Comparison of ENCODE assay signal across 8 cellular contexts in the genomic region with DNA sequence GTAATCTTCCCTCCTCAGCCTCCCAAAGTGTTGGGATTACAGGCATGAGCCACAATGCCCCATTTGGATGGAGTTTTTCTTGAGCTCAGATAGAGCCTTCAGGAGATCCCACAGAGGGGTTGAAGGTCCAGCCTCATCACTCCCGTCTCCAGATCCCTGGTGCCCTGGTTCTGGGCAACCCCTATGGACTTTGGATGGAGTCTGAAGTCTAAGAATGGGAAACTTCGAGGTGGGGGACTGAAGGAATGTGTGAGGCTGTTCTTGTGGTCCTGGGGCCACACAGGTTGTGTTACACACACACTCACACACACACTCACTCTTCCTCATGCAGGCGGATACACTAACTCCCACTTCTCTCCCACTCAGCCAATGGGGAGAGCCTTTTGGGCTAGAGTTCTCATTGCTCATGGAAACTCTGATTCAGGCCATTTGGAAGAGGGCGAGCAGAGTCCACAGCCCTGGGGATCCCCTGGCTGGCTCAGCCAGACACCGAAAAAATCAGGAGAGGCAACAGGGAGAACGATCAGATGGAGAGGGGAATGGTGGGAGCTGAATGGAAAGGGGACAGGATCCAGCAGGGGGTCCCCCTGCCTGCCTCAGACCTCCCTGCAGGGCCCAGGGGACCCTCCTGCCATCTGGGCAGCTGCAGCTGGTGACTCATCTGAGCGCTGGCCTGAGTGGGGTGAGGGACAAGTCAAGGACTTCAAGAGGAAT. TPM values are rescaled to one million over a fixed set of nuclear protein-coding genes. Genes with fewer than 3 reads are reported as not detected.
A peak's percentile ranks its signal among the peaks of the same experiment; 100 is the strongest.
DNase-seq lines count a peak whose midpoint lies in the region; ATAC-seq and TF ChIP-seq lines count a peak whose summit lies in the region.

No MANE protein-coding gene starts in this region.

- H3K9me3 Mint-ChIP-seq in Caco-2 (ENCODE audit: unreplicated experiment) = no peaks in the 10 kb centered on the region

- peaks cover 6% of the 10 kb centered on the region for H3K4me1 Mint-ChIP-seq in Caco-2 (ENCODE audit: low read depth, unreplicated experiment)

- H3K4me1 ChIP-seq in esophagus squamous epithelium (peaks cover 31 to 95% (median 71%) of the 10 kb centered on the region in 3 donors), Caco-2 (peaks cover 17% of the 10 kb centered on the region)

- TF ChIP-seq CTCF in esophagus squamous epithelium (IDR thresholded peaks at IDR 0.05) = no peak
- TF ChIP-seq CTCF in Caco-2 (IDR thresholded peaks at IDR 0.05; ENCODE audit: insufficient read depth in 1 of 2, low read depth in 1 of 2, low read length in 1 of 2, severe bottlenecking in 1 of 2, unreplicated experiment in 1 of 2) = no peak

- intact Hi-C loops in esophagus squamous epithelium (cut with DNase I) = no loop called here
- intact Hi-C loops in Caco-2 (cut with micrococcal nuclease; ENCODE audit: unreplicated experiment) = no loop called here

- H3K36me3 Mint-ChIP-seq in Caco-2 (ENCODE audit: insufficient read depth, unreplicated experiment) = no peaks in the 10 kb centered on the region

- H3K9me3 ChIP-seq in esophagus squamous epithelium (no peaks in the 10 kb centered on the region), Caco-2 (no peaks in the 10 kb centered on the region)

- H3K36me3 ChIP-seq in esophagus squamous epithelium (peaks cover 9 to 55% (median 10%) of the 10 kb centered on the region in 3 donors), Caco-2 (ENCODE audit: control insufficient read depth, insufficient read depth, low read length) (no peaks in the 10 kb centered on the region)

- no peak overlapping the region for H3K27ac Mint-ChIP-seq in Caco-2 (ENCODE audit: unreplicated experiment)

- H3K27me3 Mint-ChIP-seq in Caco-2 (ENCODE audit: insufficient read depth, unreplicated experiment) = no peaks in the 10 kb centered on the region

- POLR2A ChIA-PET in Caco-2 (lab: Charles Lee) = no interaction called here

- H3K4me3 ChIP-seq in esophagus squamous epithelium = no peak overlapping the region
- no peak overlapping the region for H3K4me3 ChIP-seq in Caco-2 (ENCODE audit: low read depth, low read length)

- H3K27me3 ChIP-seq in esophagus squamous epithelium (no peaks in the 10 kb centered on the region), Caco-2 (replicated peaks; ENCODE audit: control insufficient read depth, insufficient read depth, low read length) (no peaks in the 10 kb centered on the region)

- WGBS in esophagus squamous epithelium, 2 donors = 44 to 69% methylated on average over 4 to 7 of the region's 7 CpGs

- DNase-seq in AG08395 (ENCODE audit: low spot score) = peak; percentile 90
- DNase-seq in M059J (ENCODE audit: low read depth) = peak; percentile 56
- DNase-seq in esophagus squamous epithelium (lab: John Stamatoyannopoulos, UW) = no peak
- DNase-seq in non-pigmented ciliary epithelial cell (ENCODE audit: low read depth) = peak; percentile 83
- no peak for DNase-seq in Caco-2
- no peak for DNase-seq in epidermal melanocyte (ENCODE audit: insufficient read length, low spot score)

- CTCF ChIA-PET in Caco-2 (lab: Charles Lee) = interaction anchor here (0.7 to 0.8 kb wide), 2 partner anchors 24 to 1503 kb away, joined by 3 read pairs; no protein-coding TSS in a partner anchor

- BruUV-seq in Caco-2 (replicated peaks; lab: Mats Ljungman, UMichigan) = no TSS peak

- no peak for ATAC-seq in GM21367 (IDR thresholded peaks at IDR 0.05; ENCODE audit: unreplicated experiment)
- ATAC-seq in HG03280 (IDR thresholded peaks at IDR 0.05; ENCODE audit: unreplicated experiment) = no peak

- H3K4me3 Mint-ChIP-seq in Caco-2 (ENCODE audit: unreplicated experiment) = no peak overlapping the region

- no peak for TF ChIP-seq POLR2A in esophagus squamous epithelium (IDR thresholded peaks at IDR 0.05)

- H3K27ac ChIP-seq in esophagus squamous epithelium = peak overlapping the region; percentile 15 to 97 (median 86)

RNA-seq across cellular contexts. Expression of gene IGFBP4, which starts 9.0 kb away (rescaled TPM):
- 6.5 and 10.1 TPM in 2 replicates for total RNA-seq in M059J (2014; rRNA removed; shearing (Covaris generic))
- total RNA-seq in esophagus squamous epithelium (100 to 1,000 TPM in 1 of 4 donors, 10 to 100 TPM in 3; 27.1 to 154 (median 73.0) TPM), Caco-2 (2022) (35.7 and 49.1 TPM in 2 replicates)

RNA-seq across cellular contexts. Expression of gene TOP2A, which starts 34.5 kb away (rescaled TPM):
- total RNA-seq in M059J (2014; rRNA removed; shearing (Covaris generic)) = 190 and 252 TPM in 2 replicates
- total RNA-seq in esophagus squamous epithelium = 10 to 100 TPM; 24.9 to 87.1 (median 50.6) TPM
- 226 and 237 TPM in 2 replicates for total RNA-seq in Caco-2 (2022)

RNA-seq across cellular contexts. Expression of gene TNS4, which starts 49.2 kb away (rescaled TPM):
- 0.10 TPM in 1 of 2 replicates, not detected in the other for total RNA-seq in M059J (2014; rRNA removed; shearing (Covaris generic))
- total RNA-seq in esophagus squamous epithelium (100 to 1,000 TPM in 1 of 4 donors, 10 to 100 TPM in 3; 34.6 to 104 (median 71.1) TPM), Caco-2 (2022) (0.65 TPM in 1 of 2 replicates, not detected in the other)

Comparison
In these comparisons a context has a peak if more than half of its experiments do, and no peak if none do; other contexts are left out.
1. DNase-seq: peak in AG08395 (single experiment), M059J (single experiment) and non-pigmented ciliary epithelial cell (single experiment); none in esophagus squamous epithelium (single experiment), Caco-2 (0 of 2) and epidermal melanocyte (single experiment).
2. RNA of gene TNS4, which starts 49.2 kb away (total RNA-seq): 34.6 to 104 TPM in esophagus squamous epithelium; 0.65 TPM in Caco-2 and 0.10 TPM in M059J; every median in the first group is over 10 times any median in the second.